Comparison of ENCODE assay signal across 23 cellular contexts in the genomic region with DNA sequence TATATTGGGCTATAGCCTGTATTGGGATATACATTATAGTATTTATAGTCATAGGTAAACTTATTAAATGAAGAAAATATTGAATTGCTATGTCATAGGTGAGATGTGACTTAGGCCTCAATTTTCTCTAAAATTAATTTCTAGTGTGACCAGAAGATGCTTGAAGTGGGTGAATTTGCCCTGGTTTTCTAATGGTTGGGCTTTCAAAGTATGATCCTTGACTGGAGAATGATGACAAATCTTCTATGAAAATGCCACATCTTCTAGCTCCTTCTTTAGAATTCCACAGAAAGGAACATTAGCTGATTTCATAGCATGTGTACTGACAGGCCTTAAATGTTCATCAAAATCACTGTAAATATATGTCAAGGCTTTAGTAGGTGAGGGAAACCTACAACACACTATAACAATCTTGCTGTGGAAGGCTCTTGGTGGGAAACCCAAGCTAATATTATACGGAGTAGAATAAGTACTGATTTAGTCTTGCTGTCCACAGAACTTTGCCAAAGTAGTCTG. TPM values are rescaled to one million over a fixed set of nuclear protein-coding genes. Genes with fewer than 3 reads are reported as not detected.
DNase-seq lines count a peak whose midpoint lies in the region; ATAC-seq and TF ChIP-seq lines count a peak whose summit lies in the region.
"Had no signal": no experiment of that assay in that cellular context is flagged by ENCODE, and none has a peak within 500 bp of the region (broad histone marks: within the 10 kb centered on the region; RNA-seq: fewer than 3 reads in every experiment).

No MANE protein-coding gene starts in this region.

- no peak overlapping the region for H2BK120ac ChIP-seq in mesenchymal stem cell (ENCODE audit: low read depth, low read length)

- H2BK12ac ChIP-seq in mesenchymal stem cell (ENCODE audit: low read length in 2 of 2) = no peak overlapping the region

- 90% methylated on average over 1 of the region's 1 CpG for WGBS in mesenchymal stem cell

- no peak overlapping the region for H3K4ac ChIP-seq in mesenchymal stem cell (ENCODE audit: low read depth in 1 of 2, low read length in 2 of 2)

- H3K4me2 ChIP-seq in mesenchymal stem cell (ENCODE audit: low read length, poor library complexity, severe bottlenecking) = no peak overlapping the region

- H2AK5ac ChIP-seq in mesenchymal stem cell (ENCODE audit: low read length, severe bottlenecking) = no peak overlapping the region

- H3K9me3 ChIP-seq in ascending aorta (no peaks in the 10 kb centered on the region), mesenchymal stem cell (ENCODE audit: control insufficient read depth, low read length) (no peaks in the 10 kb centered on the region), thoracic aorta (no peaks in the 10 kb centered on the region)
- H3K9me3 ChIP-seq: BE2C, Caco-2, MG63, Peyer's patch, SJSA1 had no signal

- intact Hi-C loops in ascending aorta (cut with DNase I) = no loop called here

- TF ChIP-seq CTCF in ascending aorta (IDR thresholded peaks at IDR 0.05) = no peak
- no peak for TF ChIP-seq CTCF in thoracic aorta (IDR thresholded peaks at IDR 0.05)

- H3K4me1 ChIP-seq in ACC112 (ENCODE audit: control insufficient read depth, insufficient read depth, low read length, unreplicated experiment) (peaks cover 28% of the 10 kb centered on the region), ascending aorta (no peaks in the 10 kb centered on the region), mesenchymal stem cell (ENCODE audit: control insufficient read depth, insufficient read depth, low read depth, low read length) (peaks cover 2% of the 10 kb centered on the region), thoracic aorta (ENCODE audit: control insufficient read depth in 1 of 2, low read depth in 2 of 2) (peaks cover 0 to 30% of the 10 kb centered on the region in 2 donors)
- H3K4me1 ChIP-seq: BE2C, Caco-2, Peyer's patch, SJSA1 had no signal

- H2AFZ ChIP-seq in ACC112 (ENCODE audit: low read length, unreplicated experiment) (peak overlapping the region; percentile 52), mesenchymal stem cell (ENCODE audit: low read depth, low read length) (no peak overlapping the region)

- H3K14ac ChIP-seq in mesenchymal stem cell (ENCODE audit: low read length in 2 of 2) = no peak overlapping the region

- H4K8ac ChIP-seq in mesenchymal stem cell (ENCODE audit: low read length) = no peak overlapping the region

- H3K36me3 ChIP-seq in ACC112 (ENCODE audit: insufficient read depth, low read length) (no peaks in the 10 kb centered on the region; the same call in 1 of the 2 replicates), ascending aorta (no peaks in the 10 kb centered on the region), mesenchymal stem cell (ENCODE audit: control insufficient read depth in 1 of 2, insufficient read depth in 2 of 2, low read depth in 1 of 2, low read length in 2 of 2) (peaks cover 0 to 31% of the 10 kb centered on the region in 2 experiments), thoracic aorta (no peaks in the 10 kb centered on the region)
- H3K36me3 ChIP-seq: BE2C, MG63, Peyer's patch, SJSA1 had no signal

- no peak for ATAC-seq in thoracic aorta (ENCODE audit: insufficient number of reproducible peaks, low FRiP score, low read depth)
- no peak for ATAC-seq in HG02571 (IDR thresholded peaks at IDR 0.05; ENCODE audit: unreplicated experiment)

- peak overlapping the region; percentile 80 for H3K9ac ChIP-seq in mesenchymal stem cell (ENCODE audit: low read length)

- H3K4me3 ChIP-seq in ACC112 (ENCODE audit: low read depth, low read length) (no peak overlapping the region), ascending aorta (no peak overlapping the region), mesenchymal stem cell (ENCODE audit: insufficient read depth in 1 of 2, low read depth in 1 of 2, low read length in 2 of 2) (no peak overlapping the region), thoracic aorta (no peak overlapping the region)
- H3K4me3 ChIP-seq: MG63, Peyer's patch, SJSA1 had no signal

- H3K79me1 ChIP-seq in mesenchymal stem cell (replicated peaks; ENCODE audit: low read length, poor library complexity, severe bottlenecking) = no peaks in the 10 kb centered on the region

- no peaks in the 10 kb centered on the region for H3K79me2 ChIP-seq in ACC112 (ENCODE audit: control insufficient read depth, insufficient read depth, low read length, unreplicated experiment)

- no peak overlapping the region for H3K18ac ChIP-seq in mesenchymal stem cell (ENCODE audit: low read depth in 1 of 2, low read length in 2 of 2)

- no peak overlapping the region for H2BK15ac ChIP-seq in mesenchymal stem cell (ENCODE audit: low read depth, poor library complexity, severe bottlenecking)

- DNase-seq in ascending aorta (ENCODE audit: low spot score in 2 of 2) (no peak), mesenchymal stem cell (no peak), thoracic aorta (ENCODE audit: low spot score) (no peak), NCI-H446 (lab: John Stamatoyannopoulos, UW) (no peak), cerebellar nuclear complex (lab: John Stamatoyannopoulos, UW) (no peak), NOMO-1 treated with DMSO at 0.1 percent for 48 hours (lab: John Stamatoyannopoulos, UW; ENCODE audit: unreplicated experiment) (no peak)
- DNase-seq: BE2C; Caco-2; CD4-positive, CD25-positive, alpha-beta regulatory T cell; GF-D8; Karpas-422; MG63; NCI-H1048; NCI-H1436 treated with DMSO at 0.1 percent for 48 hours; NCI-H2081; NCI-H2171 treated with DMSO at 0.1 percent for 48 hours; NCI-H446 treated with DMSO at 0.1 percent for 48 hours; NCI-H69; Peyer's patch had no signal

- no peak overlapping the region for H4K91ac ChIP-seq in mesenchymal stem cell (ENCODE audit: low read length)

- no peak overlapping the region for H3K23ac ChIP-seq in mesenchymal stem cell (ENCODE audit: low read length in 2 of 2)

- H2BK5ac ChIP-seq in mesenchymal stem cell (ENCODE audit: low read depth, low read length, poor library complexity, severe bottlenecking) = no peak overlapping the region

- H3K27ac ChIP-seq in ACC112 (ENCODE audit: low read depth, low read length) = no peak overlapping the region
- H3K27ac ChIP-seq in ascending aorta = peak overlapping the region; percentile 75 to 83
- H3K27ac ChIP-seq in mesenchymal stem cell (ENCODE audit: low read length, poor library complexity, severe bottlenecking) = no peak overlapping the region
- H3K27ac ChIP-seq in thoracic aorta = peak overlapping the region; percentile 52 to 59
- H3K27ac ChIP-seq: SJSA1 had no signal

- H3K27me3 ChIP-seq in ACC112 (ENCODE audit: insufficient read depth, low read length) (no peaks in the 10 kb centered on the region), ascending aorta (no peaks in the 10 kb centered on the region), mesenchymal stem cell (ENCODE audit: control insufficient read depth in 1 of 2, insufficient read depth in 1 of 2, low read length in 2 of 2) (no peaks in the 10 kb centered on the region), thoracic aorta (replicated peaks; ENCODE audit: insufficient read depth) (no peaks in the 10 kb centered on the region)
- H3K27me3 ChIP-seq: BE2C, MG63, Peyer's patch, SJSA1 had no signal

RNA-seq across cellular contexts. Expression of gene ABI3BP, which starts 8.9 kb away (rescaled TPM):
- total RNA-seq in ascending aorta (54.2 TPM), thoracic aorta (100 to 1,000 TPM in 1 of 2 donors, 10 to 100 TPM in 1; 46.8 to 185 TPM)
- 1.5 TPM for polyA plus RNA-seq in mesenchymal stem cell (2013, experiment 1 of 2)
- 1.2 TPM for polyA plus RNA-seq in mesenchymal stem cell (2013, experiment 2 of 2)
- total RNA-seq: Caco-2; CD4-positive, CD25-positive, alpha-beta regulatory T cell had no signal
- polyA plus RNA-seq: IgD-negative memory B cell had no signal

Comparison
In these comparisons a context has a peak if more than half of its experiments do, and no peak if none do; other contexts are left out.
1. H3K27ac ChIP-seq: peak in ascending aorta (2 of 2) and thoracic aorta (2 of 2); none in ACC112 (single experiment) and mesenchymal stem cell (single experiment).